Comparison of ENCODE assay signal across 1 cellular context in the genomic region with DNA sequence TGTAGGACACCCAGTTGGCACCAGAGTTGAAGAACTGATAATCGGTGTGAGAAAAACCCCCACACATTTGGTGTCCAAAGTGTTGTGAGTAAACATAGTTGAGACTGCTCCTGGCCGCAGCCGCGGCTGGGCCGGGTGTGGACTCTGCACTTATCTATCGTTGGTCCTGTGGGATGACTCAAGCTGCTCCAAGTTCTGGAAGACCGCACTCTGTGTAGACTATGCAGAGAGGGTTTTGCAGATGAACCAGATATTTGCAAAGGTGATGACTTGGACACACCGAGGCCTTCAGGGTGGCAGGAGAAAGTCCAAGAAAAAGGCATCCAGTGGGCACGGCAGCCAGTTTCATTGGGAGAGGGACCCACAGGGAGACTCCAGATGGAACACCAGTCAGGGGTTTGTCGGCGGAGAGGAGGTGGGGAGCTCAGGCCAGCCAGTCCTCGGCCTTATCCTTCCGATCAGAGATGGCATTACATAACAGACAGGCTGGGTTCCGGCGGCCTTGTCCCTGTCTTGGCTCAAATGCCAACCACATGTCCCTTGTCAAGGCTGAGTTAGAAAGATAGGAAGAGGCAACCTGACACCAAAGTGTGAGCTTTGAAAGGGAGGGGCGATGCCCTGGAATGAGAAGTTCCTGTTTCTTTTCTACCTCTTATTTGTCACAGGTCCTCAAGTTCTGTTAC.
TF ChIP-seq lines count a peak whose summit lies in the region.

No MANE protein-coding gene starts in this region.

TF ChIP-seq in K562, 482 proteins besides CTCF, POLR2A, EP300 and RAD21 (continues in another document):
- TF ChIP-seq ETV6 (IDR thresholded peaks at IDR 0.05; ENCODE audit: borderline replicate concordance in 1 of 2, low read depth in 2 of 2, low read length in 1 of 2) (no peak), ETV6 (CRISPR knock-in tag; IDR thresholded peaks at IDR 0.05; ENCODE audit: borderline replicate concordance) (no peak), L3MBTL2 (IDR thresholded peaks at IDR 0.05) (0 out of 2 replicates have a peak, but pooled peaks have one; percentile 17), NCOR1 (IDR thresholded peaks at IDR 0.05) (peak; percentile 42), NCOA2 (IDR thresholded peaks at IDR 0.05; ENCODE audit: partially characterized antibody in 2 of 2) (no peak), LARP7 (IDR thresholded peaks at IDR 0.05) (no peak), BCOR (IDR thresholded peaks at IDR 0.05) (no peak), HNRNPH1 (optimal IDR thresholded peaks at IDR 0.05; ENCODE audit: low read depth, low read length) (no peak), EHMT2 (IDR thresholded peaks at IDR 0.05) (no peak), FOSL1 (tag; conservative IDR thresholded peaks at IDR 0.05) (peak; percentile 92), ELF4 (CRISPR knock-in tag; IDR thresholded peaks at IDR 0.05) (no peak), ELF2 (CRISPR knock-in tag; IDR thresholded peaks at IDR 0.05) (no peak), KAT8 (IDR thresholded peaks at IDR 0.05; ENCODE audit: low read depth) (no peak), TAL1 (IDR thresholded peaks at IDR 0.05) (peak; percentile 27; the same call in 1 of the 2 replicates), ARNT (IDR thresholded peaks at IDR 0.05) (no peak), ZNF12 (CRISPR knock-in tag; IDR thresholded peaks at IDR 0.05) (no peak), PCBP2 (IDR thresholded peaks at IDR 0.05; ENCODE audit: low read depth, low read length, poor library complexity, severe bottlenecking) (no peak), SMARCA4 (IDR thresholded peaks at IDR 0.05) (peak; percentile 67; the same call in 1 of the 2 replicates), PHF20 (IDR thresholded peaks at IDR 0.05; ENCODE audit: partially characterized antibody) (no peak), THRA (IDR thresholded peaks at IDR 0.05) (no peak), ZBTB12 (CRISPR knock-in tag; IDR thresholded peaks at IDR 0.05) (no peak), MAZ (CRISPR knock-in tag; conservative IDR thresholded peaks at IDR 0.05 in 1 of 2, IDR thresholded peaks at IDR 0.05 in 1 of 2) (0 out of 4 replicates have a peak, but pooled peaks of 1 of the 2 experiments have one; percentile 34), MIER1 (IDR thresholded peaks at IDR 0.05; ENCODE audit: low read depth) (no peak), ZNF384 (IDR thresholded peaks at IDR 0.05; ENCODE audit: low read depth, low read length) (no peak), BMI1 (IDR thresholded peaks at IDR 0.05; ENCODE audit: low read length) (no peak), PPARD (CRISPR knock-in tag; IDR thresholded peaks at IDR 0.05) (no peak), SMAD4 (CRISPR knock-in tag; conservative IDR thresholded peaks at IDR 0.05) (peak; percentile 69), ASH1L (IDR thresholded peaks at IDR 0.05; ENCODE audit: borderline replicate concordance, low read depth, partially characterized antibody) (no peak), TBL1XR1 (IDR thresholded peaks at IDR 0.05; ENCODE audit: low read length in 2 of 2) (0 out of 4 replicates have a peak, but pooled peaks of 1 of the 2 experiments have one; percentile 28), RFX5 (IDR thresholded peaks at IDR 0.05; ENCODE audit: low read depth, low read length) (no peak), MECOM (CRISPR knock-in tag; IDR thresholded peaks at IDR 0.05) (no peak), ZNF197 (CRISPR knock-in tag; IDR thresholded peaks at IDR 0.05; ENCODE audit: low read depth) (no peak), ZNF444 (CRISPR knock-in tag; IDR thresholded peaks at IDR 0.05) (no peak), MXI1 (IDR thresholded peaks at IDR 0.05; ENCODE audit: low read depth, low read length) (no peak), ZNF830 (CRISPR knock-in tag; IDR thresholded peaks at IDR 0.05) (0 out of 2 replicates have a peak, but pooled peaks have one; percentile 64), ETV1 (tag; conservative IDR thresholded peaks at IDR 0.05; ENCODE audit: low read depth) (no peak), HDAC6 (IDR thresholded peaks at IDR 0.05; ENCODE audit: low read depth, low read length) (no peak), MYC (IDR thresholded peaks at IDR 0.05; ENCODE audit: low read depth, low read length) (no peak), MYC (CRISPR knock-in tag; IDR thresholded peaks at IDR 0.05; ENCODE audit: borderline replicate concordance, low read depth) (no peak), SIRT6 (IDR thresholded peaks at IDR 0.05; ENCODE audit: low read depth, low read length) (no peak), DDX20 (tag; IDR thresholded peaks at IDR 0.05; ENCODE audit: low read depth) (no peak), HMG20B (CRISPR knock-in tag; IDR thresholded peaks at IDR 0.05) (no peak), CBFA2T3 (IDR thresholded peaks at IDR 0.05) (peak; percentile 69), RFX7 (CRISPR knock-in tag; IDR thresholded peaks at IDR 0.05) (no peak), BCL6 (CRISPR knock-in tag; IDR thresholded peaks at IDR 0.05) (no peak), CHD4 (IDR thresholded peaks at IDR 0.05; ENCODE audit: insufficient read depth, insufficient replicate concordance, low read depth, low read length, poor library complexity, severe bottlenecking) (no peak), ETS2 (tag; IDR thresholded peaks at IDR 0.05; ENCODE audit: borderline replicate concordance, poor library complexity, severe bottlenecking) (no peak), MBD1 (CRISPR knock-in tag; IDR thresholded peaks at IDR 0.05) (no peak), HMBOX1 (IDR thresholded peaks at IDR 0.05) (peak; percentile 88), ZNF3 (CRISPR knock-in tag; IDR thresholded peaks at IDR 0.05) (no peak), DEAF1 (CRISPR knock-in tag; IDR thresholded peaks at IDR 0.05) (no peak), SAP30 (IDR thresholded peaks at IDR 0.05; ENCODE audit: borderline replicate concordance, insufficient read depth, low read depth, low read length, poor library complexity, severe bottlenecking) (no peak), FIP1L1 (IDR thresholded peaks at IDR 0.05; ENCODE audit: low read depth, low read length, poor library complexity, severe bottlenecking) (no peak), ESRRB (CRISPR knock-in tag; IDR thresholded peaks at IDR 0.05; ENCODE audit: borderline replicate concordance) (no peak)
- TF ChIP-seq, protein P1, sequence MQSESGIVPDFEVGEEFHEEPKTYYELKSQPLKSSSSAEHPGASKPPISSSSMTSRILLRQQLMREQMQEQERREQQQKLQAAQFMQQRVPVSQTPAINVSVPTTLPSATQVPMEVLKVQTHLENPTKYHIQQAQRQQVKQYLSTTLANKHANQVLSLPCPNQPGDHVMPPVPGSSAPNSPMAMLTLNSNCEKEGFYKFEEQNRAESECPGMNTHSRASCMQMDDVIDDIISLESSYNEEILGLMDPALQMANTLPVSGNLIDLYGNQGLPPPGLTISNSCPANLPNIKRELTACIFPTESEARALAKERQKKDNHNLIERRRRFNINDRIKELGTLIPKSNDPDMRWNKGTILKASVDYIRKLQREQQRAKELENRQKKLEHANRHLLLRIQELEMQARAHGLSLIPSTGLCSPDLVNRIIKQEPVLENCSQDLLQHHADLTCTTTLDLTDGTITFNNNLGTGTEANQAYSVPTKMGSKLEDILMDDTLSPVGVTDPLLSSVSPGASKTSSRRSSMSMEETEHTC (IDR thresholded peaks at IDR 0.05): no peak
- TF ChIP-seq, protein P2, sequence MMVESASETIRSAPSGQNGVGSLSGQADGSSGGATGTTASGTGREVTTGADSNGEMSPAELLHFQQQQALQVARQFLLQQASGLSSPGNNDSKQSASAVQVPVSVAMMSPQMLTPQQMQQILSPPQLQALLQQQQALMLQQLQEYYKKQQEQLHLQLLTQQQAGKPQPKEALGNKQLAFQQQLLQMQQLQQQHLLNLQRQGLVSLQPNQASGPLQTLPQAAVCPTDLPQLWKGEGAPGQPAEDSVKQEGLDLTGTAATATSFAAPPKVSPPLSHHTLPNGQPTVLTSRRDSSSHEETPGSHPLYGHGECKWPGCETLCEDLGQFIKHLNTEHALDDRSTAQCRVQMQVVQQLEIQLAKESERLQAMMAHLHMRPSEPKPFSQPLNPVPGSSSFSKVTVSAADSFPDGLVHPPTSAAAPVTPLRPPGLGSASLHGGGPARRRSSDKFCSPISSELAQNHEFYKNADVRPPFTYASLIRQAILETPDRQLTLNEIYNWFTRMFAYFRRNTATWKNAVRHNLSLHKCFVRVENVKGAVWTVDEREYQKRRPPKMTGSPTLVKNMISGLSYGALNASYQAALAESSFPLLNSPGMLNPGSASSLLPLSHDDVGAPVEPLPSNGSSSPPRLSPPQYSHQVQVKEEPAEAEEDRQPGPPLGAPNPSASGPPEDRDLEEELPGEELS (CRISPR knock-in tag; IDR thresholded peaks at IDR 0.05; ENCODE audit: borderline replicate concordance): peak; percentile 95; the same call in 1 of the 2 replicates
- TF ChIP-seq, protein P3, sequence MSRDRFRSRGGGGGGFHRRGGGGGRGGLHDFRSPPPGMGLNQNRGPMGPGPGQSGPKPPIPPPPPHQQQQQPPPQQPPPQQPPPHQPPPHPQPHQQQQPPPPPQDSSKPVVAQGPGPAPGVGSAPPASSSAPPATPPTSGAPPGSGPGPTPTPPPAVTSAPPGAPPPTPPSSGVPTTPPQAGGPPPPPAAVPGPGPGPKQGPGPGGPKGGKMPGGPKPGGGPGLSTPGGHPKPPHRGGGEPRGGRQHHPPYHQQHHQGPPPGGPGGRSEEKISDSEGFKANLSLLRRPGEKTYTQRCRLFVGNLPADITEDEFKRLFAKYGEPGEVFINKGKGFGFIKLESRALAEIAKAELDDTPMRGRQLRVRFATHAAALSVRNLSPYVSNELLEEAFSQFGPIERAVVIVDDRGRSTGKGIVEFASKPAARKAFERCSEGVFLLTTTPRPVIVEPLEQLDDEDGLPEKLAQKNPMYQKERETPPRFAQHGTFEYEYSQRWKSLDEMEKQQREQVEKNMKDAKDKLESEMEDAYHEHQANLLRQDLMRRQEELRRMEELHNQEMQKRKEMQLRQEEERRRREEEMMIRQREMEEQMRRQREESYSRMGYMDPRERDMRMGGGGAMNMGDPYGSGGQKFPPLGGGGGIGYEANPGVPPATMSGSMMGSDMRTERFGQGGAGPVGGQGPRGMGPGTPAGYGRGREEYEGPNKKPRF (IDR thresholded peaks at IDR 0.05; ENCODE audit: low read depth, low read length): no peak
- TF ChIP-seq, protein P4, sequence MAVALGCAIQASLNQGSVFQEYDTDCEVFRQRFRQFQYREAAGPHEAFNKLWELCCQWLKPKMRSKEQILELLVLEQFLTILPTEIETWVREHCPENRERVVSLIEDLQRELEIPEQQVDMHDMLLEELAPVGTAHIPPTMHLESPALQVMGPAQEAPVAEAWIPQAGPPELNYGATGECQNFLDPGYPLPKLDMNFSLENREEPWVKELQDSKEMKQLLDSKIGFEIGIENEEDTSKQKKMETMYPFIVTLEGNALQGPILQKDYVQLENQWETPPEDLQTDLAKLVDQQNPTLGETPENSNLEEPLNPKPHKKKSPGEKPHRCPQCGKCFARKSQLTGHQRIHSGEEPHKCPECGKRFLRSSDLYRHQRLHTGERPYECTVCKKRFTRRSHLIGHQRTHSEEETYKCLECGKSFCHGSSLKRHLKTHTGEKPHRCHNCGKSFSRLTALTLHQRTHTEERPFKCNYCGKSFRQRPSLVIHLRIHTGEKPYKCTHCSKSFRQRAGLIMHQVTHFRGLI (CRISPR knock-in tag; IDR thresholded peaks at IDR 0.05): no peak
